9 cellular contexts compared by ENCODE assay signal in the genomic region with DNA sequence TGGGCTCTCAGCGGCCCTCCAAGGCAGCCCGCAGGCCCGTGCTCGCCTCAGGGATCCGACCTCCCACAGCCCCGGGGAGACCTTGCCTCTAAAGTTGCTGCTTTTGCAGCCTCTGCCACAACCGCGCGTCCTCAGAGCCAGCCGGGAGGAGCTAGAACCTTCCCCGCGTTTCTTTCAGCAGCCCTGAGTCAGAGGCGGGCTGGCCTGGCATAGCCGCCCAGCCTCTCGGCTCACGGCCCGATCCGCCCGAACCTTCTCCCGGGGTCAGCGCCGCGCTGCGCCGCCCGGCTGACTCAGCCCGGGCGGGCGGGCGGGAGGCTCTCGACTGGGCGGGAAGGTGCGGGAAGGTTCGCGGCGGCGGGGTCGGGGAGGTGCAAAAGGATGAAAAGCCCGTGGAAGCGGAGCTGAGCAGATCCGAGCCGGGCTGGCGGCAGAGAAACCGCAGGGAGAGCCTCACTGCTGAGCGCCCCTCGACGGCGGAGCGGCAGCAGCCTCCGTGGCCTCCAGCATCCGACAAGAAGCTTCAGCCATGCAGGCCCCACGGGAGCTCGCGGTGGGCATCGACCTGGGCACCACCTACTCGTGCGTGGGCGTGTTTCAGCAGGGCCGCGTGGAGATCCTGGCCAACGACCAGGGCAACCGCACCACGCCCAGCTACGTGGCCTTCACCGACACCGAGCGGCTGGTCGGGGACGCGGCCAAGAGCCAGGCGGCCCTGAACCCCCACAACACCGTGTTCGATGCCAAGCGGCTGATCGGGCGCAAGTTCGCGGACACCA. TPM values are rescaled to one million over a fixed set of nuclear protein-coding genes. Genes with fewer than 3 reads are reported as not detected.
DNase-seq lines count a peak whose midpoint lies in the region; ATAC-seq, FAIRE-seq and TF ChIP-seq lines count a peak whose summit lies in the region.
"Not testable (repeated sequence)": the region's sequence is repeated elsewhere in the genome, so short reads cannot be mapped to it uniquely, and the experiment has no call there.
"Had no signal": no experiment of that assay in that cellular context is flagged by ENCODE, and none has a peak within 500 bp of the region (broad histone marks: within the 10 kb centered on the region; RNA-seq: fewer than 3 reads in every experiment).

No MANE protein-coding gene starts in this region.

- not testable (repeated sequence) for H3K27me3 Mint-ChIP-seq in activated B cell treated with CpG ODN at 0.5 μM for 24 hours; astrocyte (ENCODE audit: low read depth, unreplicated experiment)
- peaks cover 6 to 42% (median 13%) of the 10 kb centered on the region in 5 donors for H3K27me3 Mint-ChIP-seq in naive thymus-derived CD4-positive, alpha-beta T cell
- peaks cover 16 to 22% of the 10 kb centered on the region in 2 donors for H3K27me3 Mint-ChIP-seq in stimulated activated naive B cell treated with anti-CD40 and anti-IgM and Interleukin-4, amounts not matched to agents 10 μg/mL and 1 μg/mL and 100 μg/mL, for 72 hours

- intact Hi-C loops in activated B cell treated with CpG ODN at 0.5 μM for 24 hours (cut with micrococcal nuclease); esophagus squamous epithelium (cut with DNase I); naive thymus-derived CD4-positive, alpha-beta T cell (cut with micrococcal nuclease): not testable (repeated sequence)

- not testable (repeated sequence) for H3F3A ChIP-seq in GM23248 (ENCODE audit: insufficient read depth)

- peak overlapping the region; percentile 49; the same call in 1 of the 2 replicates for H2AFZ ChIP-seq in GM23248
- H2AFZ ChIP-seq in astrocyte (ENCODE audit: low read depth, low read length); hepatocyte: not testable (repeated sequence)

- H3K9me3 ChIP-seq in GM23248 (ENCODE audit: low read depth); astrocyte (ENCODE audit: insufficient read depth, low read depth, low read length); esophagus squamous epithelium; hepatocyte (ENCODE audit: low read depth); naive thymus-derived CD4-positive, alpha-beta T cell (ENCODE audit: control insufficient read depth in 2 of 3, low read length in 3 of 3): not testable (repeated sequence)

- H3K4me1 ChIP-seq in GM23248 (ENCODE audit: insufficient read depth); astrocyte (ENCODE audit: insufficient read depth, low read length); esophagus squamous epithelium; hepatocyte (ENCODE audit: insufficient read depth); naive thymus-derived CD4-positive, alpha-beta T cell (ENCODE audit: control insufficient read depth in 2 of 2, insufficient read depth in 2 of 2, low read length in 2 of 2): not testable (repeated sequence)

- H3K27ac Mint-ChIP-seq in activated B cell treated with CpG ODN at 0.5 μM for 24 hours; astrocyte (ENCODE audit: unreplicated experiment); naive thymus-derived CD4-positive, alpha-beta T cell; stimulated activated naive B cell treated with anti-CD40 and anti-IgM and Interleukin-4, amounts not matched to agents 10 μg/mL and 1 μg/mL and 100 μg/mL, for 72 hours: not testable (repeated sequence)

- DNase-seq in AG08395 (ENCODE audit: low spot score): peak; percentile 81
- DNase-seq in GM23248: peak; percentile 93
- DNase-seq in activated B cell treated with CpG ODN at 0.5 μM for 24 hours; esophagus squamous epithelium (lab: John Stamatoyannopoulos, UW); naive thymus-derived CD4-positive, alpha-beta T cell; stimulated activated naive B cell treated with anti-CD40 and anti-IgM and Interleukin-4, amounts not matched to agents 10 μg/mL and 1 μg/mL and 100 μg/mL, for 72 hours: not testable (repeated sequence)
- peak; percentile 36 for DNase-seq in astrocyte (ENCODE audit: low read depth)
- DNase-seq in hepatocyte (ENCODE audit: low spot score): peak; percentile 33

- not testable (repeated sequence) for H3K27ac ChIP-seq in GM23248; astrocyte (ENCODE audit: low read depth, low read length); hepatocyte; naive thymus-derived CD4-positive, alpha-beta T cell (ENCODE audit: low read depth, low read length)
- H3K27ac ChIP-seq in esophagus squamous epithelium: peak overlapping the region in 1 of 4 donors; percentile 55

- peak overlapping the region; percentile 47; the same call in 1 of the 2 replicates for H3K4me3 ChIP-seq in GM23248
- H3K4me3 ChIP-seq in astrocyte (ENCODE audit: insufficient read depth, low read depth, low read length); hepatocyte; naive thymus-derived CD4-positive, alpha-beta T cell (ENCODE audit: low read length): not testable (repeated sequence)
- H3K4me3 ChIP-seq in esophagus squamous epithelium: peak overlapping the region in 3 of 4 donors; percentile 20 to 53 (median 35)

- not testable (repeated sequence) for TF ChIP-seq CTCF in activated B cell treated with CpG ODN at 0.5 μM for 24 hours (IDR thresholded peaks at IDR 0.05); astrocyte (IDR thresholded peaks at IDR 0.05; ENCODE audit: insufficient read depth, low read depth, low read length); esophagus squamous epithelium (IDR thresholded peaks at IDR 0.05); hepatocyte (IDR thresholded peaks at IDR 0.05; ENCODE audit: poor library complexity)

- WGBS in GM23248 (ENCODE audit: low coverage in 1 of 2, low lambda C conversion rate in 2 of 2, missing lambda C conversion rate in 2 of 2), 2 experiments: 12 to 18% methylated on average over 18 to 50 of the region's 78 CpGs
- WGBS in esophagus squamous epithelium, 2 donors: 41% methylated on average over 12 of the region's 78 CpGs; no CpG with 5 or more reads in 1 of the 2 donors
- WGBS in hepatocyte (ENCODE audit: low lambda C conversion rate, missing lambda C conversion rate): 59% methylated on average over 22 of the region's 78 CpGs

- in situ Hi-C loops in GM23248 (cut with MboI): not testable (repeated sequence)

- H3K4me2 ChIP-seq in GM23248 (ENCODE audit: unreplicated experiment) (peak overlapping the region; percentile 67), astrocyte (ENCODE audit: low read length) (peak overlapping the region; percentile 41), hepatocyte (peak overlapping the region; percentile 49)

- FAIRE-seq in astrocyte (lab: Jason Lieb, UNC): not testable (repeated sequence)

- CTCF ChIA-PET in activated B cell treated with CpG ODN at 0.5 μM for 24 hours (lab: Charles Lee); naive thymus-derived CD4-positive, alpha-beta T cell (lab: Charles Lee): not testable (repeated sequence)

- not testable (repeated sequence) for H3K9me3 Mint-ChIP-seq in activated B cell treated with CpG ODN at 0.5 μM for 24 hours; astrocyte (ENCODE audit: unreplicated experiment); naive thymus-derived CD4-positive, alpha-beta T cell; stimulated activated naive B cell treated with anti-CD40 and anti-IgM and Interleukin-4, amounts not matched to agents 10 μg/mL and 1 μg/mL and 100 μg/mL, for 72 hours

- H3K36me3 ChIP-seq in GM23248 (ENCODE audit: low read depth); astrocyte (ENCODE audit: insufficient read depth, low read length); esophagus squamous epithelium; hepatocyte (replicated peaks; ENCODE audit: insufficient read depth, low read depth); naive thymus-derived CD4-positive, alpha-beta T cell (ENCODE audit: control insufficient read depth in 2 of 3, insufficient read depth in 3 of 3, low read length in 3 of 3): not testable (repeated sequence)

- peaks cover 24% of the 10 kb centered on the region for H3K36me3 Mint-ChIP-seq in activated B cell treated with CpG ODN at 0.5 μM for 24 hours (ENCODE audit: low read depth)
- H3K36me3 Mint-ChIP-seq in astrocyte (ENCODE audit: low read depth, unreplicated experiment); naive thymus-derived CD4-positive, alpha-beta T cell; stimulated activated naive B cell treated with anti-CD40 and anti-IgM and Interleukin-4, amounts not matched to agents 10 μg/mL and 1 μg/mL and 100 μg/mL, for 72 hours: not testable (repeated sequence)

- not testable (repeated sequence) for TF ChIP-seq POLR2A in esophagus squamous epithelium (IDR thresholded peaks at IDR 0.05)

- H4K20me1 ChIP-seq in GM23248 (ENCODE audit: insufficient read depth); astrocyte (ENCODE audit: insufficient read depth, low read length); hepatocyte (ENCODE audit: insufficient read depth, poor library complexity, severe bottlenecking): not testable (repeated sequence)

- POLR2A ChIA-PET in activated B cell treated with CpG ODN at 0.5 μM for 24 hours (lab: Charles Lee); naive thymus-derived CD4-positive, alpha-beta T cell (lab: Charles Lee): not testable (repeated sequence)

- H3K9ac ChIP-seq in GM23248: 0 out of 2 replicates have a peak overlapping the region, but pooled peaks have one; percentile 33
- H3K9ac ChIP-seq in astrocyte (ENCODE audit: low read length): not testable (repeated sequence)

- H3K27me3 ChIP-seq in GM23248 (replicated peaks; ENCODE audit: insufficient read depth); astrocyte (ENCODE audit: insufficient read depth, low read length); hepatocyte; naive thymus-derived CD4-positive, alpha-beta T cell (ENCODE audit: control insufficient read depth in 2 of 2, insufficient read depth in 2 of 2, low read length in 2 of 2): not testable (repeated sequence)
- peaks cover 0 to 22% (median 0%) of the 10 kb centered on the region in 4 donors for H3K27me3 ChIP-seq in esophagus squamous epithelium

- not testable (repeated sequence) for H3K79me2 ChIP-seq in GM23248 (ENCODE audit: insufficient read depth); astrocyte (ENCODE audit: insufficient read depth, low read length); hepatocyte

- not testable (repeated sequence) for H3K9me2 ChIP-seq in GM23248 (ENCODE audit: insufficient read depth); hepatocyte (replicated peaks; ENCODE audit: insufficient read depth)

- H3K4me3 Mint-ChIP-seq in activated B cell treated with CpG ODN at 0.5 μM for 24 hours; astrocyte (ENCODE audit: unreplicated experiment); stimulated activated naive B cell treated with anti-CD40 and anti-IgM and Interleukin-4, amounts not matched to agents 10 μg/mL and 1 μg/mL and 100 μg/mL, for 72 hours: not testable (repeated sequence)
- peak overlapping the region in 3 of 10 donors; percentile 36 to 57 (median 38) for H3K4me3 Mint-ChIP-seq in naive thymus-derived CD4-positive, alpha-beta T cell

- H3K4me1 Mint-ChIP-seq in activated B cell treated with CpG ODN at 0.5 μM for 24 hours; astrocyte (ENCODE audit: low read depth, unreplicated experiment); naive thymus-derived CD4-positive, alpha-beta T cell; stimulated activated naive B cell treated with anti-CD40 and anti-IgM and Interleukin-4, amounts not matched to agents 10 μg/mL and 1 μg/mL and 100 μg/mL, for 72 hours: not testable (repeated sequence)

- ATAC-seq in activated B cell treated with CpG ODN at 0.5 μM for 24 hours (ENCODE audit: low read depth): peak; percentile 57
- peak; percentile 52 for ATAC-seq in naive thymus-derived CD4-positive, alpha-beta T cell
- peak; percentile 44 to 51 for ATAC-seq in stimulated activated naive B cell treated with anti-CD40 and anti-IgM and Interleukin-4, amounts not matched to agents 10 μg/mL and 1 μg/mL and 100 μg/mL, for 72 hours (replicated peaks)

RNA-seq across cellular contexts. Expression of a gene that starts 25.0 kb away (rescaled TPM):
- not detected in 2 replicates for total RNA-seq in GM23248 (2014; rRNA removed; shearing (Covaris generic))
- polyA plus RNA-seq in GM23248 (2016; fragmentation: Nextera tagmentation; extraction: Ambion mirVana): not detected in 2 replicates
- total RNA-seq in activated B cell treated with CpG ODN at 0.5 μM for 24 hours: not detected in 2 replicates
- not detected in 2 replicates for total RNA-seq in astrocyte
- total RNA-seq in esophagus squamous epithelium: under 1 TPM in 2 of 4 donors, not detected in 2; 0.53 to 0.57 TPM
- not detected in 2 replicates for total RNA-seq in hepatocyte
- 0.40 TPM in 1 of 2 replicates, not detected in the other for polyA plus RNA-seq in hepatocyte
- 1 to 10 TPM in 1 of 5 experiments, under 1 TPM in 1, not detected in 3; 0.85 to 4.1 TPM for total RNA-seq in naive thymus-derived CD4-positive, alpha-beta T cell
- not detected for polyA plus RNA-seq in naive thymus-derived CD4-positive, alpha-beta T cell
- total RNA-seq: dermis microvascular lymphatic vessel endothelial cell had no signal

RNA-seq across cellular contexts. Expression of a gene that starts 56.3 kb away (rescaled TPM):
- total RNA-seq in GM23248 (2014; rRNA removed; shearing (Covaris generic)): not detected in 2 replicates
- not detected in 2 replicates for polyA plus RNA-seq in GM23248 (2016; fragmentation: Nextera tagmentation; extraction: Ambion mirVana)
- total RNA-seq in activated B cell treated with CpG ODN at 0.5 μM for 24 hours: 0.24 and 0.47 TPM in 2 replicates
- not detected in 2 replicates for total RNA-seq in astrocyte
- total RNA-seq in esophagus squamous epithelium: 10 to 100 TPM in 1 of 4 donors, 1 to 10 TPM in 2, under 1 TPM in 1; 0.23 to 15.5 (median 1.9) TPM
- total RNA-seq in hepatocyte: 0.17 and 2.2 TPM in 2 replicates
- polyA plus RNA-seq in hepatocyte: 0.31 and 0.80 TPM in 2 replicates
- 100 to 1,000 TPM in 1 of 5 experiments, 10 to 100 TPM in 1, 1 to 10 TPM in 2, not detected in 1; 1.5 to 190 (median 9.3) TPM for total RNA-seq in naive thymus-derived CD4-positive, alpha-beta T cell
- polyA plus RNA-seq in naive thymus-derived CD4-positive, alpha-beta T cell: under 1 TPM; 0.58 to 0.83 TPM
- total RNA-seq: dermis microvascular lymphatic vessel endothelial cell had no signal

RNA-seq across cellular contexts. Expression of a gene that starts 57.0 kb away (rescaled TPM):
- not detected in 2 replicates for total RNA-seq in GM23248 (2014; rRNA removed; shearing (Covaris generic))
- 0.18 TPM in 1 of 2 replicates, not detected in the other for polyA plus RNA-seq in GM23248 (2016; fragmentation: Nextera tagmentation; extraction: Ambion mirVana)
- total RNA-seq in activated B cell treated with CpG ODN at 0.5 μM for 24 hours: 72.3 and 77.5 TPM in 2 replicates
- not detected in 2 replicates for total RNA-seq in astrocyte
- 10 to 100 TPM in 2 of 4 donors, 1 to 10 TPM in 2; 1.1 to 25.2 (median 7.4) TPM for total RNA-seq in esophagus squamous epithelium
- 0.52 TPM in 1 of 2 replicates, not detected in the other for total RNA-seq in hepatocyte
- polyA plus RNA-seq in hepatocyte: not detected in 2 replicates
- 10 to 100 TPM in 1 of 5 experiments, 1 to 10 TPM in 3, not detected in 1; 2.2 to 13.9 (median 5.2) TPM for total RNA-seq in naive thymus-derived CD4-positive, alpha-beta T cell
- under 1 TPM in 1 of 2 donors, not detected in 1; 0.24 TPM for polyA plus RNA-seq in naive thymus-derived CD4-positive, alpha-beta T cell
- total RNA-seq: dermis microvascular lymphatic vessel endothelial cell had no signal
